8 cellular contexts compared by ENCODE assay signal in genomic region chr11:72239849-72240460, GRCh38. TPM values are rescaled to one million over a fixed set of nuclear protein-coding genes. Genes with fewer than 3 reads are reported as not detected.
DNase-seq lines count a peak whose midpoint lies in the region; ATAC-seq, FAIRE-seq and TF ChIP-seq lines count a peak whose summit lies in the region.

No MANE protein-coding gene starts in this region.

- H3K27me3 ChIP-seq in Peyer's patch (peaks cover 5 to 30% of the 10 kb centered on the region in 2 donors), pancreas (peaks cover 0 to 12% (median 2%) of the 10 kb centered on the region in 4 donors)

- peak overlapping the region in 2 of 4 donors; percentile 7 to 26 for H3K27ac ChIP-seq in Peyer's patch
- no peak overlapping the region for H3K27ac ChIP-seq in pancreas

- peaks cover 0 to 36% (median 0%) of the 10 kb centered on the region in 3 donors for H3K36me3 ChIP-seq in Peyer's patch
- H3K36me3 ChIP-seq in pancreas = peaks cover 0 to 15% (median 0%) of the 10 kb centered on the region in 3 donors

- TF ChIP-seq CTCF in Peyer's patch (IDR thresholded peaks at IDR 0.05) (peak in 2 of 6 experiments; percentile 22 to 42), fibroblast of pulmonary artery (IDR thresholded peaks at IDR 0.05; ENCODE audit: low read length, missing control alignments) (no peak), pancreas (IDR thresholded peaks at IDR 0.05) (no peak)

- 1 to 2% methylated on average over 42 to 69 of the region's 69 CpGs for WGBS in pancreas, 2 donors

- H3K9me3 ChIP-seq in Peyer's patch = peaks cover 0 to 11% (median 0%) of the 10 kb centered on the region in 4 donors
- H3K9me3 ChIP-seq in pancreas = no peaks in the 10 kb centered on the region

- no peak for FAIRE-seq in pancreas (lab: Jason Lieb, UNC)

- no peak for TF ChIP-seq POLR2A in Peyer's patch (IDR thresholded peaks at IDR 0.05)

- peak overlapping the region; percentile 14 to 59 (median 42) for H3K4me3 ChIP-seq in Peyer's patch
- peak overlapping the region; percentile 17 for H3K4me3 ChIP-seq in fibroblast of pulmonary artery (replicated peaks; ENCODE audit: low read depth, low read length)
- peak overlapping the region in 2 of 4 donors; percentile 25 to 42 for H3K4me3 ChIP-seq in pancreas

- DNase-seq in DMS53 treated with DMSO at 0.1 percent for 48 hours (lab: John Stamatoyannopoulos, UW; ENCODE audit: unreplicated experiment) (peak; percentile 80), Peyer's patch (peak in 2 of 3 donors; percentile 62 to 81), fibroblast of pulmonary artery (ENCODE audit: low read depth) (peak; percentile 24), pancreas (peak in 3 of 6 donors; percentile 47 to 78 (median 58)), SIG-M5 treated with dmso at 0.1 percent for 504 hours (lab: John Stamatoyannopoulos, UW; ENCODE audit: unreplicated experiment) (no peak), NCI-H1048 (lab: John Stamatoyannopoulos, UW) (no peak), D341Med (ENCODE audit: low spot score) (no peak)
- DNase-seq in NK-92 treated with Interleukin-12 subunit alpha and Interleukin-12 subunit beta, amount 100 ng/mL, for 24 hours (lab: John Stamatoyannopoulos, UW) = no peak

- ATAC-seq in pancreas = peak; percentile 45 to 76 (median 61)

- H3K4me1 ChIP-seq in Peyer's patch (peaks cover 12 to 63% (median 24%) of the 10 kb centered on the region in 4 donors), pancreas (peaks cover 0 to 14% (median 9%) of the 10 kb centered on the region in 3 donors)

- intact Hi-C loops in pancreas (cut with DNase I) = no loop called here

RNA-seq across cellular contexts. Expression of gene PHOX2A, which starts 4.0 kb away (rescaled TPM):
- total RNA-seq in Peyer's patch (not detected), pancreas (under 1 TPM in 1 of 6 donors, not detected in 5; 0.35 TPM)
- under 1 TPM in 1 of 2 donors, not detected in 1; 0.61 TPM for polyA plus RNA-seq in pancreas

RNA-seq across cellular contexts. Expression of gene INPPL1, which starts 15.4 kb away (rescaled TPM):
- total RNA-seq in Peyer's patch (100 to 1,000 TPM; 106 to 198 (median 179) TPM), pancreas (10 to 100 TPM; 46.3 to 94.7 (median 56.8) TPM)
- 100 to 1,000 TPM in 1 of 2 donors, 10 to 100 TPM in 1; 78.4 to 131 TPM for polyA plus RNA-seq in pancreas

RNA-seq across cellular contexts. Expression of gene FOLR2, which starts 23.4 kb away (rescaled TPM):
- total RNA-seq in Peyer's patch = 10 to 100 TPM in 1 of 4 donors, 1 to 10 TPM in 2, not detected in 1; 3.5 to 15.8 (median 8.0) TPM
- 1 to 10 TPM in 4 of 6 donors, under 1 TPM in 2; 0.51 to 9.2 (median 4.7) TPM for total RNA-seq in pancreas
- 1 to 10 TPM; 1.3 to 2.4 TPM for polyA plus RNA-seq in pancreas

RNA-seq across cellular contexts. Expression of gene FOLR1, which starts 48.0 kb away (rescaled TPM):
- total RNA-seq in Peyer's patch = not detected
- 1 to 10 TPM; 1.2 to 6.2 (median 4.5) TPM for total RNA-seq in pancreas
- 1 to 10 TPM; 2.4 to 8.3 TPM for polyA plus RNA-seq in pancreas

Comparison
In these comparisons a context has a peak if more than half of its experiments do, and no peak if none do; other contexts are left out.
1. DNase-seq: peak in DMS53 treated with DMSO at 0.1 percent for 48 hours (single experiment), Peyer's patch (2 of 3) and fibroblast of pulmonary artery (single experiment); none in SIG-M5 treated with dmso at 0.1 percent for 504 hours (single experiment), NCI-H1048 (single experiment), NK-92 treated with Interleukin-12 subunit alpha and Interleukin-12 subunit beta, amount 100 ng/mL, for 24 hours (single experiment) and D341Med (single experiment).